In genomic region chr10:35326466-35327235, GRCh38 we compare ENCODE assay signal across 22 cellular contexts. TPM values are rescaled to one million over a fixed set of nuclear protein-coding genes. Genes with fewer than 3 reads are reported as not detected.
A peak's percentile ranks its signal among the peaks of the same experiment; 100 is the strongest.
DNase-seq lines count a peak whose midpoint lies in the region; ATAC-seq, FAIRE-seq and TF ChIP-seq lines count a peak whose summit lies in the region.
"Had no signal": no experiment of that assay in that cellular context is flagged by ENCODE, and none has a peak within 500 bp of the region (broad histone marks: within the 10 kb centered on the region; RNA-seq: fewer than 3 reads in every experiment).

No MANE protein-coding gene starts in this region.

- FAIRE-seq in astrocyte (lab: Jason Lieb, UNC): no peak
- FAIRE-seq: GM12891, GM18507, H1 had no signal

- peaks cover 3% of the 10 kb centered on the region for H3K36me3 ChIP-seq in astrocyte (ENCODE audit: insufficient read depth, low read length)

- peaks cover 71% of the 10 kb centered on the region for H3K79me2 ChIP-seq in astrocyte (ENCODE audit: insufficient read depth, low read length)

- H3K9me3 Mint-ChIP-seq in HFFc6 (no peaks in the 10 kb centered on the region), astrocyte (ENCODE audit: unreplicated experiment) (no peaks in the 10 kb centered on the region)

- no peak overlapping the region for H2AFZ ChIP-seq in astrocyte (ENCODE audit: low read depth, low read length)
- H2AFZ ChIP-seq: GM23248 had no signal

- H3K27ac Mint-ChIP-seq in HFFc6 (peak overlapping the region; percentile 17; the same call in 1 of the 2 replicates), astrocyte (ENCODE audit: unreplicated experiment) (no peak overlapping the region)
- H3K27ac Mint-ChIP-seq: B cell; CD4-positive, CD25-positive, alpha-beta regulatory T cell; CD8-positive, alpha-beta T cell had no signal

- ATAC-seq in GM21576 (IDR thresholded peaks at IDR 0.05; ENCODE audit: unreplicated experiment): no peak
- ATAC-seq: CD8-positive, alpha-beta T cell had no signal

- peak overlapping the region; percentile 6 for H3K9ac ChIP-seq in astrocyte (ENCODE audit: low read length)
- H3K9ac ChIP-seq: BLaER1 had no signal

- peak overlapping the region; percentile 36 for H3K4me2 ChIP-seq in astrocyte (ENCODE audit: low read length)
- H3K4me2 ChIP-seq: BLaER1 had no signal

- H3K4me1 Mint-ChIP-seq in HFFc6 (ENCODE audit: low read depth): peaks cover 62% of the 10 kb centered on the region
- H3K4me1 Mint-ChIP-seq in astrocyte (ENCODE audit: low read depth, unreplicated experiment): peaks cover 27% of the 10 kb centered on the region

- TF ChIP-seq CTCF in HFFc6 (IDR thresholded peaks at IDR 0.05) (no peak), astrocyte (IDR thresholded peaks at IDR 0.05; ENCODE audit: insufficient read depth, low read depth, low read length) (no peak)

- peak overlapping the region; percentile 58 for H3K27ac ChIP-seq in astrocyte (ENCODE audit: low read depth, low read length)
- H3K27ac ChIP-seq in caudate nucleus (ENCODE audit: low read depth, low read length): no peak overlapping the region
- H3K27ac ChIP-seq: BLaER1, C4-2B, GM23248 had no signal

- H3K4me3 Mint-ChIP-seq in HFFc6 (no peak overlapping the region), astrocyte (ENCODE audit: unreplicated experiment) (no peak overlapping the region)
- H3K4me3 Mint-ChIP-seq: B cell; CD8-positive, alpha-beta T cell had no signal

- H3K4me1 ChIP-seq in astrocyte (ENCODE audit: insufficient read depth, low read length): peaks cover 26% of the 10 kb centered on the region

- H4K20me1 ChIP-seq in astrocyte (ENCODE audit: insufficient read depth, low read length): peaks cover 7% of the 10 kb centered on the region

- DNase-seq in ELR (ENCODE audit: low read depth): peak; percentile 23
- no peak for DNase-seq in HFFc6
- peak; percentile 47 for DNase-seq in astrocyte (ENCODE audit: low read depth)
- DNase-seq in DMS79 treated with DMSO at 0.1 percent for 48 hours (lab: John Stamatoyannopoulos, UW): no peak
- DNase-seq in caudate nucleus (lab: John Stamatoyannopoulos, UW): no peak
- no peak for DNase-seq in DMS53 treated with DMSO at 0.1 percent for 48 hours (lab: John Stamatoyannopoulos, UW; ENCODE audit: unreplicated experiment)
- DNase-seq: Caco-2; CD4-positive, CD25-positive, alpha-beta regulatory T cell; CD8-positive, alpha-beta T cell; DMS153; DMS79; GF-D8; GM23248; H7; HCEC 1CT had no signal

- H3K27me3 Mint-ChIP-seq in HFFc6 (ENCODE audit: insufficient read depth) (no peaks in the 10 kb centered on the region; the same call in 1 of the 2 replicates), astrocyte (ENCODE audit: low read depth, unreplicated experiment) (no peaks in the 10 kb centered on the region)
- H3K27me3 Mint-ChIP-seq: B cell; CD4-positive, CD25-positive, alpha-beta regulatory T cell had no signal

- H3K9me3 ChIP-seq in astrocyte (ENCODE audit: insufficient read depth, low read depth, low read length): no peaks in the 10 kb centered on the region
- H3K9me3 ChIP-seq: Caco-2 had no signal

- no peak overlapping the region for H3K4me3 ChIP-seq in astrocyte (ENCODE audit: insufficient read depth, low read depth, low read length)
- H3K4me3 ChIP-seq: BLaER1, GM23248 had no signal

- H3K36me3 Mint-ChIP-seq in HFFc6 (ENCODE audit: low read depth): peaks cover 14% of the 10 kb centered on the region
- peaks cover 8% of the 10 kb centered on the region for H3K36me3 Mint-ChIP-seq in astrocyte (ENCODE audit: low read depth, unreplicated experiment)

- H3K27me3 ChIP-seq in astrocyte (ENCODE audit: insufficient read depth, low read length): no peaks in the 10 kb centered on the region
- H3K27me3 ChIP-seq: BLaER1 had no signal

RNA-seq across cellular contexts. Expression of gene CCNY, which starts 9.7 kb away (rescaled TPM):
- total RNA-seq in HFFc6 (2021; fragmentation: NEBNext Ultra II Directional; extraction: Animal tissue kit (Norgen Biotek cat#: 25700)): 10 to 100 TPM; 60.0 to 76.6 (median 69.9) TPM
- 85.9 and 89.4 TPM in 2 replicates for total RNA-seq in astrocyte

Comparison
In these comparisons a context has a peak if more than half of its experiments do, and no peak if none do; other contexts are left out.
1. DNase-seq: peak in ELR (single experiment) and astrocyte (single experiment); none in HFFc6 (single experiment), DMS79 treated with DMSO at 0.1 percent for 48 hours (single experiment), caudate nucleus (0 of 61) and DMS53 treated with DMSO at 0.1 percent for 48 hours (single experiment).